In genomic region chr2:229874647-229875046, GRCh38 we compare ENCODE assay signal across 13 cellular contexts.
"Had no signal": no experiment of that assay in that cellular context is flagged by ENCODE, and none has a peak within 500 bp of the region (broad histone marks: within the 10 kb centered on the region; RNA-seq: fewer than 3 reads in every experiment).

No MANE protein-coding gene starts in this region.

- H3K9me3 Mint-ChIP-seq: activated CD4-positive, alpha-beta memory T cell treated with anti-CD3 and anti-CD28 coated beads for 36 hours; activated naive CD8-positive, alpha-beta T cell treated with anti-CD3 and anti-CD28 coated beads, Interleukin-2, amount 50 U/mL, for 24 hours had no signal

- H3K27ac Mint-ChIP-seq: activated CD4-positive, alpha-beta memory T cell treated with anti-CD3 and anti-CD28 coated beads for 36 hours; activated naive CD8-positive, alpha-beta T cell treated with anti-CD3 and anti-CD28 coated beads, Interleukin-2, amount 50 U/mL, for 24 hours had no signal

- H3K27me3 Mint-ChIP-seq: activated CD4-positive, alpha-beta memory T cell treated with anti-CD3 and anti-CD28 coated beads for 36 hours; activated naive CD8-positive, alpha-beta T cell treated with anti-CD3 and anti-CD28 coated beads, Interleukin-2, amount 50 U/mL, for 24 hours; naive thymus-derived CD4-positive, alpha-beta T cell had no signal

- DNase-seq: activated CD4-positive, alpha-beta memory T cell treated with anti-CD3 and anti-CD28 coated beads for 36 hours; activated CD4-positive, alpha-beta T cell treated with anti-CD3 and anti-CD28 coated beads for 1 hour; activated gamma-delta T cell treated with Interleukin-2 at 50 U/mL for 16 hours; activated naive CD8-positive, alpha-beta T cell treated with anti-CD3 and anti-CD28 coated beads, Interleukin-2, amount 50 U/mL, for 24 hours; gastrocnemius medialis; heart right ventricle; islet precursor cell; naive thymus-derived CD4-positive, alpha-beta T cell; right cardiac atrium; stimulated activated CD4-positive, alpha-beta T cell treated with anti-CD3 and anti-CD28 coated beads, Interleukin-15, amount 100 ng/mL, for 24 hours; stimulated activated CD4-positive, alpha-beta T cell treated with anti-CD3 and anti-CD28 coated beads, Interleukin-4, amount 100 ng/mL, for 24 hours; stimulated activated naive CD4-positive, alpha-beta T cell; transverse colon had no signal

- H3K4me3 Mint-ChIP-seq: activated CD4-positive, alpha-beta memory T cell treated with anti-CD3 and anti-CD28 coated beads for 36 hours; activated naive CD8-positive, alpha-beta T cell treated with anti-CD3 and anti-CD28 coated beads, Interleukin-2, amount 50 U/mL, for 24 hours had no signal

- ATAC-seq: activated naive CD8-positive, alpha-beta T cell treated with anti-CD3 and anti-CD28 coated beads, Interleukin-2, amount 50 U/mL, for 24 hours; gastrocnemius medialis; heart right ventricle; naive thymus-derived CD4-positive, alpha-beta T cell; right cardiac atrium had no signal
